In genomic region chr19:10695401-10696398, GRCh38 we compare ENCODE assay signal across 8 cellular contexts. TPM values are rescaled to one million over a fixed set of nuclear protein-coding genes. Genes with fewer than 3 reads are reported as not detected.
DNase-seq lines count a peak whose midpoint lies in the region; ATAC-seq, FAIRE-seq and TF ChIP-seq lines count a peak whose summit lies in the region.

No MANE protein-coding gene starts in this region.

- CTCF ChIA-PET in A549 (lab: Yijun Ruan, JAX) = interaction anchor here (0.8 to 2.3 kb wide), 5 partner anchors 14 to 199 kb away, joined by 3 to 14 read pairs (median 3); no protein-coding TSS in a partner anchor
- CTCF ChIA-PET in H1 (lab: Charles Lee; ENCODE audit: partially characterized antibody) = interaction anchor here (0.6 to 7.6 kb wide), 9 partner anchors 23 to 292 kb away, joined by 3 to 64 read pairs (median 4); no protein-coding TSS in a partner anchor

- 16% methylated on average over 47 of the region's 59 CpGs for WGBS in A549 (ENCODE audit: missing lambda C conversion rate)
- 20% methylated on average over 59 of the region's 59 CpGs; no CpG with 5 or more reads in 1 of the 2 experiments for WGBS in H1 (ENCODE audit: extremely low coverage in 1 of 2, insufficient coverage in 1 of 2, insufficient read length in 1 of 2, insufficient replicate concordance in 2 of 2, low coverage in 1 of 2, low lambda C conversion rate in 2 of 2, missing lambda C conversion rate in 1 of 2), 2 experiments
- whole genome bisulfite sequencing in mesenchymal stem cell = 19% methylated on average over 57 of the region's 59 CpGs

- H2BK5ac ChIP-seq in H1 (ENCODE audit: low read depth, low read length) (no peak overlapping the region), mesenchymal stem cell (ENCODE audit: low read depth, low read length, poor library complexity, severe bottlenecking) (no peak overlapping the region)

- H3K9ac ChIP-seq in HUES48 (ENCODE audit: low read depth, low read length) = no peak overlapping the region
- H3K9ac ChIP-seq in H1 (replicated peaks in 1 of 4; ENCODE audit: extremely low read depth in 1 of 4, low read depth in 3 of 4, low read length in 3 of 4) = peak overlapping the region in 2 of 4 experiments; percentile 9 to 20; a peak in 2 of 7 replicates
- H3K9ac ChIP-seq in mesenchymal stem cell (ENCODE audit: low read length) = no peak overlapping the region

- FAIRE-seq in A549 (lab: Jason Lieb, UNC) (no peak), H1 (lab: Jason Lieb, UNC) (peak; percentile 7)

- peaks cover 21% of the 10 kb centered on the region for H3K36me3 ChIP-seq in HUES48 (ENCODE audit: control insufficient read depth, insufficient read depth, low read length)
- peaks cover 9 to 19% (median 11%) of the 10 kb centered on the region in 4 experiments for H3K36me3 ChIP-seq in H1 (ENCODE audit: control insufficient read depth in 2 of 4, insufficient read depth in 4 of 4, low read length in 3 of 4)
- peaks cover 22 to 29% of the 10 kb centered on the region in 2 experiments for H3K36me3 ChIP-seq in mesenchymal stem cell (ENCODE audit: control insufficient read depth in 1 of 2, insufficient read depth in 2 of 2, low read depth in 1 of 2, low read length in 2 of 2)

- H3K14ac ChIP-seq in H1 (ENCODE audit: insufficient read length) (no peak overlapping the region), mesenchymal stem cell (ENCODE audit: low read length in 2 of 2) (no peak overlapping the region)

- DNase-seq in A549 (ENCODE audit: low read depth in 1 of 2, low spot score in 1 of 2) (peak; percentile 78 to 92), NOMO-1 treated with dmso at 0.1 percent for 144 hours (lab: John Stamatoyannopoulos, UW; ENCODE audit: unreplicated experiment) (peak; percentile 88), H1 (ENCODE audit: low read depth in 1 of 2, low spot score in 2 of 2) (peak; percentile 94 to 96), mesenchymal stem cell (peak; percentile 95)
- peak; percentile 45 for DNase-seq in activated CD8-positive, alpha-beta memory T cell treated with anti-CD3 and anti-CD28 coated beads, Interleukin-2, amount 50 U/mL, for 1 hour (ENCODE audit: extremely low read depth)
- DNase-seq in stimulated activated CD8-positive, alpha-beta memory T cell treated with anti-CD3 and anti-CD28 coated beads, Interleukin-15, amount 100 ng/mL, for 1 hour (ENCODE audit: low read depth) = peak; percentile 71

- TF ChIP-seq POLR2A in A549 (IDR thresholded peaks at IDR 0.05; ENCODE audit: low read length) (no peak), H1 (IDR thresholded peaks at IDR 0.05; ENCODE audit: control extremely low read depth in 1 of 2, low read depth in 2 of 2, low read length in 2 of 2) (peak in 1 of 2 experiments; percentile 35; a peak in 1 of 3 replicates)

- TF ChIP-seq CTCF in A549 (IDR thresholded peaks at IDR 0.05) (no peak), H1 (IDR thresholded peaks at IDR 0.05; ENCODE audit: control extremely low read depth in 1 of 3, insufficient read depth in 1 of 3, low read depth in 1 of 3, low read length in 3 of 3) (0 out of 4 replicates have a peak, but pooled peaks of 1 of the 3 experiments have one; percentile 4)

- H2BK120ac ChIP-seq in H1 (replicated peaks; ENCODE audit: low read depth, low read length) (no peak overlapping the region), mesenchymal stem cell (ENCODE audit: low read depth, low read length) (no peak overlapping the region)

- TF ChIP-seq EP300 in A549 (IDR thresholded peaks at IDR 0.05) = no peak
- TF ChIP-seq EP300 in H1 (IDR thresholded peaks at IDR 0.05; ENCODE audit: borderline replicate concordance in 1 of 2, low read depth in 2 of 2, low read length in 2 of 2) = peak in 1 of 2 experiments; percentile 18; a peak in 1 of 3 replicates

- no peak overlapping the region for H4K5ac ChIP-seq in H1 (ENCODE audit: insufficient read length, low read depth, low read length)

- no peaks in the 10 kb centered on the region for H3K79me2 ChIP-seq in H1 (ENCODE audit: control insufficient read depth in 1 of 2, insufficient read depth in 2 of 2, low read length in 2 of 2)

- H3K56ac ChIP-seq in H1 (replicated peaks; ENCODE audit: insufficient read length, low read depth, low read length) = no peak overlapping the region

- H2AK5ac ChIP-seq in H1 (ENCODE audit: low read depth, low read length) (no peak overlapping the region), mesenchymal stem cell (ENCODE audit: low read length, severe bottlenecking) (no peak overlapping the region)

- H2BK12ac ChIP-seq in H1 (ENCODE audit: low read depth, low read length) (no peak overlapping the region), mesenchymal stem cell (ENCODE audit: low read length in 2 of 2) (no peak overlapping the region)

- no peak overlapping the region for H2AFZ ChIP-seq in H1 (ENCODE audit: low read length)
- H2AFZ ChIP-seq in mesenchymal stem cell (ENCODE audit: low read depth, low read length) = no peak overlapping the region

- H3K27ac ChIP-seq in A549 (no peak overlapping the region), HUES48 (ENCODE audit: low read depth, low read length) (peak overlapping the region; percentile 81), H1 (ENCODE audit: low read depth, low read length) (no peak overlapping the region), mesenchymal stem cell (ENCODE audit: low read length, poor library complexity, severe bottlenecking) (no peak overlapping the region)

- H3K4me2 ChIP-seq in A549 (peak overlapping the region; percentile 80), H1 (ENCODE audit: insufficient read depth in 1 of 2, low read depth in 2 of 2, low read length in 2 of 2) (peak overlapping the region; percentile 26 to 65), mesenchymal stem cell (ENCODE audit: low read length, poor library complexity, severe bottlenecking) (peak overlapping the region; percentile 68)

- 0 out of 2 replicates have a peak, but pooled peaks cover 6% of the 10 kb centered on the region for H3K79me1 ChIP-seq in H1 (ENCODE audit: low read depth, low read length)
- peaks cover 14% of the 10 kb centered on the region for H3K79me1 ChIP-seq in mesenchymal stem cell (replicated peaks; ENCODE audit: low read length, poor library complexity, severe bottlenecking)

- H3K4ac ChIP-seq in H1 (replicated peaks; ENCODE audit: insufficient read length, low read depth, low read length) (no peak overlapping the region), mesenchymal stem cell (ENCODE audit: low read depth in 1 of 2, low read length in 2 of 2) (no peak overlapping the region)

- POLR2A ChIA-PET in A549 (lab: Yijun Ruan, JAX) (no interaction called here), H1 (lab: Charles Lee; ENCODE audit: partially characterized antibody) (interaction anchor here (0.9 to 59.0 kb wide), 7 partner anchors 4 to 154 kb away, joined by 3 to 1874 read pairs (median 6); partner anchors contain the start of genes DNM2, ILF3 and QTRT1)

- peaks cover 23 to 25% of the 10 kb centered on the region in 2 experiments for H4K20me1 ChIP-seq in H1 (replicated peaks in 1 of 2; ENCODE audit: control insufficient read depth in 1 of 2, insufficient read depth in 2 of 2, low read length in 2 of 2)

- H2BK15ac ChIP-seq in H1 (ENCODE audit: low read length) (no peak overlapping the region), mesenchymal stem cell (ENCODE audit: low read depth, poor library complexity, severe bottlenecking) (no peak overlapping the region)

- H3K9me3 ChIP-seq in A549 = no peaks in the 10 kb centered on the region
- no peaks in the 10 kb centered on the region for H3K9me3 ChIP-seq in HUES48 (ENCODE audit: control insufficient read depth, insufficient read depth, low read length)
- H3K9me3 ChIP-seq in H1 (ENCODE audit: insufficient read depth in 2 of 2, low read depth in 1 of 2, low read length in 1 of 2) = no peaks in the 10 kb centered on the region
- no peaks in the 10 kb centered on the region for H3K9me3 ChIP-seq in mesenchymal stem cell (ENCODE audit: control insufficient read depth, low read length)

- ATAC-seq in A549 (peak; percentile 92), GM19035 (IDR thresholded peaks at IDR 0.05; ENCODE audit: unreplicated experiment) (peak; percentile 79)

- H4K91ac ChIP-seq in H1 (replicated peaks; ENCODE audit: insufficient read length, low read length) (no peak overlapping the region), mesenchymal stem cell (ENCODE audit: low read length) (no peak overlapping the region)

- H3K27me3 ChIP-seq in HUES48 (ENCODE audit: control insufficient read depth, insufficient read depth, low read length) = no peaks in the 10 kb centered on the region
- H3K27me3 ChIP-seq in H1 (replicated peaks in 1 of 4; ENCODE audit: control insufficient read depth in 3 of 4, extremely low read depth in 1 of 4, insufficient read depth in 3 of 4, low read length in 3 of 4) = no peaks in the 10 kb centered on the region
- peaks cover 0 to 4% of the 10 kb centered on the region in 2 experiments for H3K27me3 ChIP-seq in mesenchymal stem cell (ENCODE audit: control insufficient read depth in 1 of 2, insufficient read depth in 1 of 2, low read length in 2 of 2)

- H3K23me2 ChIP-seq in H1 (ENCODE audit: low read depth, low read length) = peaks cover 2% of the 10 kb centered on the region; the same call in 1 of the 2 replicates

- H3K4me1 ChIP-seq in A549 = peaks cover 9% of the 10 kb centered on the region; the same call in 1 of the 3 replicates
- H3K4me1 ChIP-seq in HUES48 (ENCODE audit: control insufficient read depth, insufficient read depth, low read length) = no peaks in the 10 kb centered on the region
- H3K4me1 ChIP-seq in H1 (replicated peaks in 1 of 4; ENCODE audit: control insufficient read depth in 3 of 4, insufficient read depth in 4 of 4, low read length in 3 of 4) = peaks cover 0 to 6% (median 1%) of the 10 kb centered on the region in 4 experiments; a peak in 4 of 7 replicates
- H3K4me1 ChIP-seq in mesenchymal stem cell (ENCODE audit: control insufficient read depth, insufficient read depth, low read depth, low read length) = peaks cover 17% of the 10 kb centered on the region

- H4K8ac ChIP-seq in H1 (ENCODE audit: extremely low read depth, insufficient read depth, low read length) (peak overlapping the region; percentile 66; the same call in 1 of the 2 replicates), mesenchymal stem cell (ENCODE audit: low read length) (no peak overlapping the region)

- H3K4me3 ChIP-seq in A549 (peak overlapping the region; percentile 18; the same call in 1 of the 3 replicates), HUES48 (ENCODE audit: low read depth, low read length) (peak overlapping the region; percentile 45; the same call in 1 of the 2 replicates), H1 (ENCODE audit: extremely low read depth in 1 of 4, insufficient read depth in 2 of 4, low read depth in 3 of 4, low read length in 4 of 4) (peak overlapping the region in 3 of 4 experiments; percentile 19 to 49 (median 34); a peak in 6 of 8 replicates), mesenchymal stem cell (ENCODE audit: insufficient read depth in 1 of 2, low read depth in 1 of 2, low read length in 2 of 2) (peak overlapping the region in 1 of 2 experiments; percentile 67)

- H3K23ac ChIP-seq in H1 (ENCODE audit: insufficient read length) (no peak overlapping the region), mesenchymal stem cell (ENCODE audit: low read length in 2 of 2) (no peak overlapping the region)

- no peak overlapping the region for H2BK20ac ChIP-seq in H1 (ENCODE audit: low read length)

- H3K18ac ChIP-seq in H1 (ENCODE audit: extremely low read depth, low read length) (no peak overlapping the region; the same call in none of the 2 replicates), mesenchymal stem cell (ENCODE audit: low read depth in 1 of 2, low read length in 2 of 2) (no peak overlapping the region)

- TF ChIP-seq RAD21 in A549 (conservative IDR thresholded peaks at IDR 0.05 in 1 of 2, IDR thresholded peaks at IDR 0.05 in 1 of 2) (no peak), H1 (IDR thresholded peaks at IDR 0.05 in 1 of 2, conservative IDR thresholded peaks at IDR 0.05 in 1 of 2; ENCODE audit: low read depth in 2 of 2, low read length in 2 of 2) (no peak)

RNA-seq across cellular contexts. Expression of gene QTRT1, which starts 5.5 kb away (rescaled TPM):
- polyA plus RNA-seq in A549 (2011; rRNA removed) (23.6 and 24.3 TPM in 2 replicates), A549 (2017; fragmentation: RNase III; extraction: RNeasy Plus Mini Kit Qiagen cat#74134 plus additional on column Dnase treatment) (42.2 to 47.6 TPM (median 42.5 TPM) in 3 replicates), H1 (2011; rRNA removed) (94.2 and 126 TPM in 2 replicates)
- 77.6 and 81.1 TPM in 2 replicates for polyA plus RNA-seq in A549 (2012; cell fraction: cytosol; rRNA removed)
- 264 and 338 TPM in 2 replicates for polyA plus RNA-seq in A549 (2012; cell fraction: nucleus; rRNA removed)
- polyA minus RNA-seq in A549 (2011; rRNA and poly(A)+ RNA removed) = 7.8 and 16.5 TPM in 2 replicates
- 61.1 and 61.6 TPM in 2 replicates for total RNA-seq in H1 (2021; fragmentation: NEBNext Ultra II Directional; extraction: Animal tissue kit (Norgen Biotek cat#: 25700))
- polyA plus RNA-seq in H1 (2011; cell fraction: cytosol; rRNA removed) = 106 TPM
- 245 TPM for polyA plus RNA-seq in H1 (2011; cell fraction: nucleus; rRNA removed)
- 59.3 to 105 TPM (median 99.7 TPM) in 4 replicates for polyA plus RNA-seq in H1 (2012, experiment 1 of 2)
- 74.3 TPM for polyA plus RNA-seq in H1 (2012, experiment 2 of 2)
- 33.7 TPM for polyA plus RNA-seq in H1 (2013, experiment 1 of 2)
- polyA plus RNA-seq in H1 (2013, experiment 2 of 2) = 31.1 TPM
- 24.7 and 28.9 TPM in 2 replicates for polyA minus RNA-seq in H1 (2011; rRNA and poly(A)+ RNA removed)
- 20.5 TPM for polyA minus RNA-seq in H1 (2011; cell fraction: cytosol; rRNA and poly(A)+ RNA removed)
- polyA minus RNA-seq in H1 (2011; cell fraction: nucleus; rRNA and poly(A)+ RNA removed) = 38.8 TPM
- 15.1 TPM for polyA plus RNA-seq in mesenchymal stem cell (2013, experiment 1 of 2)
- 14.3 TPM for polyA plus RNA-seq in mesenchymal stem cell (2013, experiment 2 of 2)

RNA-seq across cellular contexts. Expression of gene DNM2, which starts 22.2 kb away (rescaled TPM):
- polyA plus RNA-seq in A549 (2011; rRNA removed) (32.9 and 52.4 TPM in 2 replicates), A549 (2017; fragmentation: RNase III; extraction: RNeasy Plus Mini Kit Qiagen cat#74134 plus additional on column Dnase treatment) (55.8 to 58.5 TPM (median 57.3 TPM) in 3 replicates), H1 (2011; rRNA removed) (61.9 and 83.4 TPM in 2 replicates)
- 32.5 and 44.3 TPM in 2 replicates for polyA plus RNA-seq in A549 (2012; cell fraction: cytosol; rRNA removed)
- polyA plus RNA-seq in A549 (2012; cell fraction: nucleus; rRNA removed) = 83.5 and 91.5 TPM in 2 replicates
- 128 and 145 TPM in 2 replicates for polyA minus RNA-seq in A549 (2011; rRNA and poly(A)+ RNA removed)
- 120 TPM in 2 replicates for total RNA-seq in H1 (2021; fragmentation: NEBNext Ultra II Directional; extraction: Animal tissue kit (Norgen Biotek cat#: 25700))
- polyA plus RNA-seq in H1 (2011; cell fraction: cytosol; rRNA removed) = 67.2 TPM
- polyA plus RNA-seq in H1 (2011; cell fraction: nucleus; rRNA removed) = 179 TPM
- polyA plus RNA-seq in H1 (2012, experiment 1 of 2) = 78.8 to 103 TPM (median 98.1 TPM) in 4 replicates
- polyA plus RNA-seq in H1 (2012, experiment 2 of 2) = 90.9 TPM
- polyA plus RNA-seq in H1 (2013, experiment 1 of 2) = 65.5 TPM
- 58.4 TPM for polyA plus RNA-seq in H1 (2013, experiment 2 of 2)
- polyA minus RNA-seq in H1 (2011; rRNA and poly(A)+ RNA removed) = 131 and 151 TPM in 2 replicates
- polyA minus RNA-seq in H1 (2011; cell fraction: cytosol; rRNA and poly(A)+ RNA removed) = 66.2 TPM
- 116 TPM for polyA minus RNA-seq in H1 (2011; cell fraction: nucleus; rRNA and poly(A)+ RNA removed)
- polyA plus RNA-seq in mesenchymal stem cell (2013, experiment 1 of 2) = 71.1 TPM
- 70.3 TPM for polyA plus RNA-seq in mesenchymal stem cell (2013, experiment 2 of 2)

RNA-seq across cellular contexts. Expression of gene ILF3, which starts 41.6 kb away (rescaled TPM):
- polyA plus RNA-seq in A549 (2011; rRNA removed) = 174 and 197 TPM in 2 replicates
- 165 and 179 TPM in 2 replicates for polyA plus RNA-seq in A549 (2012; cell fraction: cytosol; rRNA removed)
- polyA plus RNA-seq in A549 (2012; cell fraction: nucleus; rRNA removed) = 409 and 482 TPM in 2 replicates
- 137 to 151 TPM (median 142 TPM) in 3 replicates for polyA plus RNA-seq in A549 (2017; fragmentation: RNase III; extraction: RNeasy Plus Mini Kit Qiagen cat#74134 plus additional on column Dnase treatment)
- polyA minus RNA-seq in A549 (2011; rRNA and poly(A)+ RNA removed) = 111 and 131 TPM in 2 replicates
- total RNA-seq in H1 (2021; fragmentation: NEBNext Ultra II Directional; extraction: Animal tissue kit (Norgen Biotek cat#: 25700)) = 675 and 695 TPM in 2 replicates
- polyA plus RNA-seq in H1 (2011; rRNA removed) = 291 and 412 TPM in 2 replicates
- 422 TPM for polyA plus RNA-seq in H1 (2011; cell fraction: cytosol; rRNA removed)
- polyA plus RNA-seq in H1 (2011; cell fraction: nucleus; rRNA removed) = 936 TPM
- polyA plus RNA-seq in H1 (2012, experiment 1 of 2) = 420 to 558 TPM (median 549 TPM) in 4 replicates
- 262 TPM for polyA plus RNA-seq in H1 (2012, experiment 2 of 2)
- polyA plus RNA-seq in H1 (2013, experiment 1 of 2) = 360 TPM
- 337 TPM for polyA plus RNA-seq in H1 (2013, experiment 2 of 2)
- 399 and 421 TPM in 2 replicates for polyA minus RNA-seq in H1 (2011; rRNA and poly(A)+ RNA removed)
- polyA minus RNA-seq in H1 (2011; cell fraction: cytosol; rRNA and poly(A)+ RNA removed) = 267 TPM
- 311 TPM for polyA minus RNA-seq in H1 (2011; cell fraction: nucleus; rRNA and poly(A)+ RNA removed)
- 127 TPM for polyA plus RNA-seq in mesenchymal stem cell (2013, experiment 1 of 2)
- 122 TPM for polyA plus RNA-seq in mesenchymal stem cell (2013, experiment 2 of 2)

Comparison
In these comparisons a context has a peak if more than half of its experiments do, and no peak if none do; other contexts are left out.
1. DNase-seq: peak in every context shown above with its lines; median percentile 95 in H1; 95 in mesenchymal stem cell; 88 in NOMO-1 treated with dmso at 0.1 percent for 144 hours; 85 in A549; 71 in stimulated activated CD8-positive, alpha-beta memory T cell treated with anti-CD3 and anti-CD28 coated beads, Interleukin-15, amount 100 ng/mL, for 1 hour; 45 in activated CD8-positive, alpha-beta memory T cell treated with anti-CD3 and anti-CD28 coated beads, Interleukin-2, amount 50 U/mL, for 1 hour.
2. Of the 18 proteins assayed by ChIP-seq in both H1 and A549: peak only in H1: CHD2 and USF2; only in A549: none; in both: MAX; in neither: 11; mixed calls (peak in some experiments, not most) for 4.